In the genomic region with DNA sequence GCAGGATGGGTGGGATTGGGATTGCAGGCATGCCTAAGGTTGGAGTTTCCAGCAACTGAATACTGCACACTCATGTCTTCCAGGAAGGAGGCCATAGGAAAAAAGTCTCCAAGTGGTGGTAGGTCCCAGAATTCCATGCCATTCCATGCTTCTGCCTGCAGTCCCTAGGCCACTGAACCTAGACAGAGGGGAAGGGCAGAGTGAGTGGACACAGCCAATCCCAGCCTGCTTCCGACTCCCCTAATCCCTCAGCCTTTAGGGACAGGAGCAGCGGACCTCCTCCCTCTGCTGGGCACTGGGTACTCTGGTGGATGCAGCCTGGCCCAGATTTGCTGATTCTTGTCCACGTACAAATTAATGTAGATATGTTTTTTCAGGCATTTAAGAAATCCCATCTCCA, we compare ENCODE assay signal across 15 cellular contexts. TPM values are rescaled to one million over a fixed set of nuclear protein-coding genes. Genes with fewer than 3 reads are reported as not detected.
A peak's percentile ranks its signal among the peaks of the same experiment; 100 is the strongest.
DNase-seq lines count a peak whose midpoint lies in the region; TF ChIP-seq lines count a peak whose summit lies in the region.
"Had no signal": no experiment of that assay in that cellular context is flagged by ENCODE, and none has a peak within 500 bp of the region (broad histone marks: within the 10 kb centered on the region; RNA-seq: fewer than 3 reads in every experiment).

No MANE protein-coding gene starts in this region.

- H4K91ac ChIP-seq in H9 (ENCODE audit: insufficient read length, low read depth, low read length) = no peak overlapping the region

- intact Hi-C loops in posterior vena cava (cut with DNase I) = no loop called here

- H2BK12ac ChIP-seq in H9 (ENCODE audit: insufficient read length, low read depth, low read length) = no peak overlapping the region

- peak; percentile 6 for DNase-seq in activated effector memory CD4-positive, alpha-beta T cell treated with anti-CD3 and anti-CD28 coated beads, Interleukin-2, amount 50 U/mL, for 16 hours
- DNase-seq in activated effector memory CD4-positive, alpha-beta T cell treated with Interleukin-2 at 50 U/mL for 16 hours = no peak
- DNase-seq in H9 (peak; percentile 14), posterior vena cava (ENCODE audit: low spot score) (peak; percentile 36), type B pancreatic cell (ENCODE audit: extremely low spot score, unreplicated experiment) (peak; percentile 13), NCI-H510A treated with DMSO at 0.1 percent for 48 hours (lab: John Stamatoyannopoulos, UW) (no peak)
- no peak for DNase-seq in activated naive CD4-positive, alpha-beta T cell treated with anti-CD3 and anti-CD28 coated beads, Interleukin-2, amount 50 U/mL, for 16 hours
- DNase-seq: Calu3; CD8-positive, alpha-beta T cell; DMS79 treated with DMSO at 0.1 percent for 48 hours; GF-D8 had no signal

- H3K27me3 ChIP-seq in H9 (ENCODE audit: insufficient read depth, low read length) = no peaks in the 10 kb centered on the region; the same call in 1 of the 2 replicates
- H3K27me3 ChIP-seq: BLaER1 had no signal

- no peak for TF ChIP-seq CTCF in H9 (conservative IDR thresholded peaks at IDR 0.05)
- no peak for TF ChIP-seq CTCF in type B pancreatic cell (conservative IDR thresholded peaks at IDR 0.05)

- no peak overlapping the region for H3K27ac ChIP-seq in H9 (ENCODE audit: insufficient read length, low read depth, low read length)
- H3K27ac ChIP-seq: 22Rv1, BLaER1 had no signal

- H3K4me1 Mint-ChIP-seq in H9 = peaks cover 3 to 11% of the 10 kb centered on the region in 2 experiments; a peak in 2 of 4 replicates
- peaks cover 4% of the 10 kb centered on the region for H3K4me1 Mint-ChIP-seq in type B pancreatic cell (ENCODE audit: unreplicated experiment)

- H2BK120ac ChIP-seq in H9 (ENCODE audit: low read depth, low read length, poor library complexity, severe bottlenecking) = no peak overlapping the region

- no peak overlapping the region for H2BK20ac ChIP-seq in H9 (ENCODE audit: low read depth, low read length, poor library complexity, severe bottlenecking)

- no peaks in the 10 kb centered on the region for H3K36me3 Mint-ChIP-seq in H9 (ENCODE audit: insufficient read depth in 1 of 3, low read depth in 3 of 3)
- no peaks in the 10 kb centered on the region for H3K36me3 Mint-ChIP-seq in type B pancreatic cell
- H3K36me3 Mint-ChIP-seq: CD8-positive, alpha-beta T cell had no signal

- no peak overlapping the region for H2AFZ ChIP-seq in H9 (ENCODE audit: low read length)
- H2AFZ ChIP-seq: GM23338 had no signal

- H3K23ac ChIP-seq in H9 (ENCODE audit: insufficient read length, low read depth, low read length) = no peak overlapping the region

- no peak overlapping the region for H2AK5ac ChIP-seq in H9 (ENCODE audit: insufficient read length, low read length)

- no peaks in the 10 kb centered on the region for H3K79me1 ChIP-seq in H9 (ENCODE audit: insufficient read depth, low read depth, low read length, poor library complexity, severe bottlenecking)

- no peak overlapping the region for H3K4me2 ChIP-seq in H9 (ENCODE audit: insufficient read depth, insufficient read length, low read length)
- H3K4me2 ChIP-seq: BLaER1, GM23338 had no signal

- H3K27me3 Mint-ChIP-seq in H9 (ENCODE audit: low read depth) (peaks cover 22% of the 10 kb centered on the region), type B pancreatic cell (peaks cover 22% of the 10 kb centered on the region)

- peaks cover 2 to 3% of the 10 kb centered on the region in 2 experiments; a peak in 1 of 5 replicates for H3K9me3 Mint-ChIP-seq in H9
- no peaks in the 10 kb centered on the region for H3K9me3 Mint-ChIP-seq in type B pancreatic cell
- H3K9me3 Mint-ChIP-seq: CD8-positive, alpha-beta T cell had no signal

- H3K4ac ChIP-seq in H9 (ENCODE audit: low read depth, low read length) = no peak overlapping the region

- no peaks in the 10 kb centered on the region for H3K23me2 ChIP-seq in H9 (ENCODE audit: insufficient read length, low read depth, low read length, poor library complexity, severe bottlenecking)

- no peak overlapping the region for H3K9ac ChIP-seq in H9 (ENCODE audit: extremely low read depth, insufficient read length, low read length)
- H3K9ac ChIP-seq: BLaER1 had no signal

- no peak overlapping the region for H3K18ac ChIP-seq in H9 (ENCODE audit: insufficient read length, low read depth, low read length)

- no peak overlapping the region for H3K27ac Mint-ChIP-seq in H9
- H3K27ac Mint-ChIP-seq in type B pancreatic cell = no peak overlapping the region
- H3K27ac Mint-ChIP-seq: CD8-positive, alpha-beta T cell; GM23338 had no signal

- peaks cover 2% of the 10 kb centered on the region for H4K20me1 ChIP-seq in H9 (ENCODE audit: control insufficient read depth, insufficient read depth, insufficient read length)
- H4K20me1 ChIP-seq: BLaER1 had no signal

- H3T11ph ChIP-seq in H9 (ENCODE audit: low read length) = no peak overlapping the region

- no peak overlapping the region for H3K56ac ChIP-seq in H9 (ENCODE audit: insufficient read length, low read depth, low read length)

- H3K4me3 Mint-ChIP-seq in H9 (no peak overlapping the region), type B pancreatic cell (no peak overlapping the region)
- H3K4me3 Mint-ChIP-seq: CD8-positive, alpha-beta T cell; GM23338 had no signal

- H3K14ac ChIP-seq in H9 (ENCODE audit: insufficient read depth, low read length) = no peak overlapping the region

- H4K5ac ChIP-seq in H9 (ENCODE audit: insufficient read length, low read depth, low read length) = no peak overlapping the region

- no peak overlapping the region for H4K8ac ChIP-seq in H9 (replicated peaks; ENCODE audit: insufficient read length, low read depth, low read length)

- H2BK5ac ChIP-seq in H9 (ENCODE audit: insufficient read length, low read length) = no peak overlapping the region

- no peak overlapping the region for H2BK15ac ChIP-seq in H9 (ENCODE audit: low read depth, low read length)

- H3K4me1 ChIP-seq in H9 (ENCODE audit: insufficient read depth, low read length) = no peaks in the 10 kb centered on the region
- H3K4me1 ChIP-seq: BLaER1 had no signal

- WGBS in H9 (ENCODE audit: extremely low coverage, insufficient read length, low lambda C conversion rate) = no CpG with 5 or more reads among the region's 3 CpGs

- no peaks in the 10 kb centered on the region for H3K9me3 ChIP-seq in H9 (ENCODE audit: control insufficient read depth, low read depth, low read length)
- H3K9me3 ChIP-seq: BLaER1 had no signal

- H3K79me2 ChIP-seq in H9 (ENCODE audit: insufficient read depth, low read length) = no peaks in the 10 kb centered on the region

RNA-seq across cellular contexts. Expression of gene VSTM2B, which starts 17.0 kb away (rescaled TPM):
- total RNA-seq in H9 (2021) = 0.29 and 0.31 TPM in 2 replicates
- not detected for total RNA-seq in posterior vena cava
- 0.68 TPM in 1 of 2 replicates, not detected in the other for total RNA-seq in type B pancreatic cell (ENCODE audit: low replicate concordance)
- total RNA-seq: A673; Calu3; CD8-positive, alpha-beta T cell had no signal

Comparison
In these comparisons a context has a peak if more than half of its experiments do, and no peak if none do; other contexts are left out.
1. DNase-seq: peak in activated effector memory CD4-positive, alpha-beta T cell treated with anti-CD3 and anti-CD28 coated beads, Interleukin-2, amount 50 U/mL, for 16 hours (single experiment), H9 (single experiment), posterior vena cava (single experiment) and type B pancreatic cell (single experiment); none in activated effector memory CD4-positive, alpha-beta T cell treated with Interleukin-2 at 50 U/mL for 16 hours (single experiment), NCI-H510A treated with DMSO at 0.1 percent for 48 hours (single experiment) and activated naive CD4-positive, alpha-beta T cell treated with anti-CD3 and anti-CD28 coated beads, Interleukin-2, amount 50 U/mL, for 16 hours (single experiment).